In genomic region chr21:34020005-34020847, GRCh38 we compare ENCODE assay signal across 9 cellular contexts. TPM values are rescaled to one million over a fixed set of nuclear protein-coding genes. Genes with fewer than 3 reads are reported as not detected.
DNase-seq lines count a peak whose midpoint lies in the region; ATAC-seq and TF ChIP-seq lines count a peak whose summit lies in the region.
"Had no signal": no experiment of that assay in that cellular context is flagged by ENCODE, and none has a peak within 500 bp of the region (broad histone marks: within the 10 kb centered on the region; RNA-seq: fewer than 3 reads in every experiment).

No MANE protein-coding gene starts in this region.

- TF ChIP-seq CTCF in A673 (conservative IDR thresholded peaks at IDR 0.05; ENCODE audit: low read depth, low read length) (no peak), Peyer's patch (IDR thresholded peaks at IDR 0.05) (no peak)

- no peak overlapping the region for H2BK12ac ChIP-seq in neuronal stem cell (ENCODE audit: low read length)

- no peak for TF ChIP-seq POLR2A in Peyer's patch (IDR thresholded peaks at IDR 0.05)

- no peak overlapping the region for H3K14ac ChIP-seq in neuronal stem cell (ENCODE audit: low read length)

- H2BK120ac ChIP-seq in neuronal stem cell (ENCODE audit: low read depth, low read length) = no peak overlapping the region

- H2BK5ac ChIP-seq in neuronal stem cell (ENCODE audit: low read length) = no peak overlapping the region

- WGBS in neuronal stem cell (ENCODE audit: extremely low coverage in 2 of 2, insufficient read length in 2 of 2, insufficient replicate concordance in 1 of 2), 2 donors = no CpG with 5 or more reads among the region's 6 CpGs

- H3K4me1 ChIP-seq in A673 (ENCODE audit: insufficient read depth, low read length, poor library complexity, severe bottlenecking) = peaks cover 17% of the 10 kb centered on the region
- H3K4me1 ChIP-seq in Peyer's patch = peaks cover 0 to 9% (median 6%) of the 10 kb centered on the region in 4 donors
- peaks cover 6 to 7% of the 10 kb centered on the region in 2 donors for H3K4me1 ChIP-seq in neuronal stem cell (ENCODE audit: control insufficient read depth in 2 of 2, insufficient read depth in 1 of 2, low read depth in 1 of 2, low read length in 2 of 2)

- no peaks in the 10 kb centered on the region for H3K9me3 ChIP-seq in A673 (ENCODE audit: low read depth, low read length, poor library complexity, severe bottlenecking)
- peaks cover 0 to 5% (median 0%) of the 10 kb centered on the region in 4 donors for H3K9me3 ChIP-seq in Peyer's patch
- peaks cover 0 to 6% of the 10 kb centered on the region in 2 donors for H3K9me3 ChIP-seq in neuronal stem cell (replicated peaks in 1 of 2; ENCODE audit: control insufficient read depth in 2 of 2, insufficient read depth in 1 of 2, low read depth in 1 of 2, low read length in 2 of 2)

- no peak overlapping the region for H2AK5ac ChIP-seq in neuronal stem cell (ENCODE audit: low read depth, low read length)

- H3K23ac ChIP-seq in neuronal stem cell (ENCODE audit: low read depth, low read length, poor library complexity) = no peak overlapping the region

- intact Hi-C loops in A673 (cut with micrococcal nuclease; ENCODE audit: unreplicated experiment) = no loop called here

- no peaks in the 10 kb centered on the region for H3K36me3 ChIP-seq in A673 (ENCODE audit: insufficient read depth, low read length, poor library complexity, severe bottlenecking)
- no peaks in the 10 kb centered on the region for H3K36me3 ChIP-seq in Peyer's patch
- no peaks in the 10 kb centered on the region for H3K36me3 ChIP-seq in neuronal stem cell (replicated peaks in 1 of 2; ENCODE audit: control insufficient read depth in 2 of 2, insufficient read depth in 2 of 2, low read length in 2 of 2)

- H3K4me2 ChIP-seq in neuronal stem cell (ENCODE audit: insufficient read depth, low read length, poor library complexity, severe bottlenecking) = no peak overlapping the region

- no TSS peak for BruUV-seq in A673 (replicated peaks; lab: Mats Ljungman, UMichigan)

- no peak overlapping the region for H2BK15ac ChIP-seq in neuronal stem cell (ENCODE audit: low read length)

- H3K27me3 ChIP-seq in A673 (replicated peaks; ENCODE audit: insufficient read depth, low read depth, low read length, poor library complexity) = no peaks in the 10 kb centered on the region
- H3K27me3 ChIP-seq in Peyer's patch = no peaks in the 10 kb centered on the region
- H3K27me3 ChIP-seq in neuronal stem cell (ENCODE audit: control insufficient read depth in 3 of 3, insufficient read depth in 3 of 3, low read depth in 1 of 3, low read length in 3 of 3) = no peaks in the 10 kb centered on the region

- POLR2A ChIA-PET in A673 (lab: Charles Lee; ENCODE audit: low non-redundant PET) = no interaction called here

- peak; percentile 27 for DNase-seq in A673 (ENCODE audit: low spot score)
- DNase-seq in Peyer's patch = peak in 2 of 3 donors; percentile 44 to 56
- no peak for DNase-seq in neuronal stem cell (ENCODE audit: low spot score)
- DNase-seq in LoVo (ENCODE audit: low spot score) = no peak
- no peak for DNase-seq in GDM1 (lab: John Stamatoyannopoulos, UW)
- DNase-seq in activated CD4-positive, alpha-beta T cell treated with anti-CD3 and anti-CD28 coated beads for 1 hour = no peak

- CTCF ChIA-PET in A673 (lab: Charles Lee) = no interaction called here

- H3K27ac ChIP-seq in A673 (ENCODE audit: low read depth, low read length, poor library complexity, severe bottlenecking) = no peak overlapping the region
- H3K27ac ChIP-seq in Peyer's patch = peak overlapping the region in 2 of 4 donors; percentile 54 to 78
- no peak overlapping the region for H3K27ac ChIP-seq in neuronal stem cell (replicated peaks; ENCODE audit: low read length)

- no peak overlapping the region for H3K9ac ChIP-seq in neuronal stem cell (ENCODE audit: low read depth, low read length, poor library complexity)

- H4K91ac ChIP-seq in neuronal stem cell (ENCODE audit: low read depth, low read length, poor library complexity) = no peak overlapping the region

- H3K18ac ChIP-seq in neuronal stem cell (ENCODE audit: low read length) = peak overlapping the region; percentile 2

- H3K4ac ChIP-seq in neuronal stem cell (ENCODE audit: low read length) = no peak overlapping the region

- no peak overlapping the region for H3K4me3 ChIP-seq in A673 (ENCODE audit: low read depth, low read length, poor library complexity, severe bottlenecking)
- peak overlapping the region in 1 of 4 donors; percentile 6 for H3K4me3 ChIP-seq in Peyer's patch
- H3K4me3 ChIP-seq in neuronal stem cell (ENCODE audit: low read length in 2 of 2) = no peak overlapping the region
- H3K4me3 ChIP-seq: lung had no signal

- ATAC-seq in GM18907 (IDR thresholded peaks at IDR 0.05; ENCODE audit: unreplicated experiment) (peak; percentile 46), HG03135 (IDR thresholded peaks at IDR 0.05; ENCODE audit: unreplicated experiment) (peak; percentile 43)

- H2AFZ ChIP-seq in neuronal stem cell (ENCODE audit: low read length) = no peak overlapping the region

- H3K79me1 ChIP-seq in neuronal stem cell (ENCODE audit: low read depth, low read length) = no peaks in the 10 kb centered on the region

- H4K8ac ChIP-seq in neuronal stem cell (ENCODE audit: low read depth, low read length) = no peak overlapping the region

RNA-seq across cellular contexts. Expression of gene MRPS6, which starts 53.2 kb away (rescaled TPM):
- total RNA-seq in A673 (2021) = 99.7 and 115 TPM in 2 replicates
- 10 to 100 TPM; 20.3 to 29.7 (median 22.7) TPM for total RNA-seq in Peyer's patch
- 357 TPM for polyA plus RNA-seq in neuronal stem cell (2013, experiment 1 of 2)
- polyA plus RNA-seq in neuronal stem cell (2013, experiment 2 of 2) = 340 TPM

RNA-seq across cellular contexts. Expression of gene SLC5A3, which starts 53.2 kb away (rescaled TPM):
- total RNA-seq in A673 (2021) (18.4 and 20.5 TPM in 2 replicates), Peyer's patch (10 to 100 TPM; 15.8 to 20.5 (median 17.7) TPM)
- 15.1 TPM for polyA plus RNA-seq in neuronal stem cell (2013, experiment 1 of 2)
- polyA plus RNA-seq in neuronal stem cell (2013, experiment 2 of 2) = 15.5 TPM

Comparison
In these comparisons a context has a peak if more than half of its experiments do, and no peak if none do; other contexts are left out.
1. DNase-seq: peak in A673 (single experiment) and Peyer's patch (2 of 3); none in neuronal stem cell (single experiment), LoVo (single experiment), GDM1 (single experiment) and activated CD4-positive, alpha-beta T cell treated with anti-CD3 and anti-CD28 coated beads for 1 hour (single experiment).